ENCODE assay signal across 16 cellular contexts in genomic region chr6:125899726-125900182, GRCh38. TPM values are rescaled to one million over a fixed set of nuclear protein-coding genes. Genes with fewer than 3 reads are reported as not detected.
DNase-seq lines count a peak whose midpoint lies in the region; ATAC-seq, FAIRE-seq and TF ChIP-seq lines count a peak whose summit lies in the region.
"Had no signal": no experiment of that assay in that cellular context is flagged by ENCODE, and none has a peak within 500 bp of the region (broad histone marks: within the 10 kb centered on the region; RNA-seq: fewer than 3 reads in every experiment).

No MANE protein-coding gene starts in this region.

- no peak overlapping the region for H3K14ac ChIP-seq in H9 (ENCODE audit: insufficient read depth, low read length)

- H3K56ac ChIP-seq in H9 (ENCODE audit: insufficient read length, low read depth, low read length) = no peak overlapping the region

- H4K20me1 ChIP-seq in H9 (ENCODE audit: control insufficient read depth, insufficient read depth, insufficient read length) = no peaks in the 10 kb centered on the region
- no peaks in the 10 kb centered on the region for H4K20me1 ChIP-seq in GM12878 (ENCODE audit: control insufficient read depth, insufficient read depth)
- no peaks in the 10 kb centered on the region for H4K20me1 ChIP-seq in HepG2 (ENCODE audit: insufficient read depth, low read length)

- no peaks in the 10 kb centered on the region; a peak in 2 of 7 replicates for H3K36me3 Mint-ChIP-seq in H9 (ENCODE audit: insufficient read depth in 1 of 3, low read depth in 3 of 3)

- no peak overlapping the region for H3K18ac ChIP-seq in H9 (ENCODE audit: insufficient read length, low read depth, low read length)

- H3K9me3 ChIP-seq in H9 (ENCODE audit: control insufficient read depth, low read depth, low read length) = no peaks in the 10 kb centered on the region
- no peaks in the 10 kb centered on the region for H3K9me3 ChIP-seq in GM12878 (replicated peaks; ENCODE audit: control insufficient read depth, insufficient read depth, low read length)
- no peaks in the 10 kb centered on the region for H3K9me3 ChIP-seq in HepG2 (ENCODE audit: low read length)
- H3K9me3 ChIP-seq in adrenal gland (replicated peaks in 1 of 3) = no peaks in the 10 kb centered on the region
- H3K9me3 ChIP-seq: tibial nerve had no signal

- H2BK5ac ChIP-seq in H9 (ENCODE audit: insufficient read length, low read length) = no peak overlapping the region

- H2BK20ac ChIP-seq in H9 (ENCODE audit: low read depth, low read length, poor library complexity, severe bottlenecking) = no peak overlapping the region

- H4K8ac ChIP-seq in H9 (replicated peaks; ENCODE audit: insufficient read length, low read depth, low read length) = no peak overlapping the region

- H3K27ac ChIP-seq in H9 (ENCODE audit: insufficient read length, low read depth, low read length) (no peak overlapping the region), GM12878 (ENCODE audit: control insufficient read depth, insufficient read depth) (no peak overlapping the region), HepG2 (ENCODE audit: extremely low read length, insufficient read depth, low read length) (peak overlapping the region; percentile 81), adrenal gland (no peak overlapping the region)
- H3K27ac ChIP-seq: tibial nerve had no signal

- H2BK12ac ChIP-seq in H9 (ENCODE audit: insufficient read length, low read depth, low read length) = no peak overlapping the region

- no peak overlapping the region for H3K23ac ChIP-seq in H9 (ENCODE audit: insufficient read length, low read depth, low read length)

- H3K79me2 ChIP-seq in H9 (ENCODE audit: insufficient read depth, low read length) = no peaks in the 10 kb centered on the region
- H3K79me2 ChIP-seq in GM12878 (ENCODE audit: control insufficient read depth, insufficient read depth, low read length) = no peaks in the 10 kb centered on the region
- no peaks in the 10 kb centered on the region for H3K79me2 ChIP-seq in HepG2 (ENCODE audit: insufficient read depth, low read length)

- peak; percentile 51 for DNase-seq in ACHN
- peak; percentile 32 for DNase-seq in H9
- no peak for DNase-seq in GM12878 (ENCODE audit: low read depth, low spot score)
- peak; percentile 86 for DNase-seq in HepG2 (ENCODE audit: low spot score)
- no peak for DNase-seq in adrenal gland
- DNase-seq in GM19238 (ENCODE audit: insufficient read length, low spot score) = no peak
- no peak for DNase-seq in SK-N-DZ (ENCODE audit: low spot score)
- no peak for DNase-seq in NCI-H2196 treated with DMSO at 0.1 percent for 48 hours (lab: John Stamatoyannopoulos, UW; ENCODE audit: unreplicated experiment)
- DNase-seq: activated CD4-positive, alpha-beta memory T cell treated with anti-CD3 and anti-CD28 coated beads, Interleukin-2, amount 10 ng/mL, durations not matched to agents 7 days and 5 days; NCI-H1694; NCI-H526 treated with DMSO at 0.1 percent for 48 hours; occipital lobe had no signal

- H4K5ac ChIP-seq in H9 (ENCODE audit: insufficient read length, low read depth, low read length) = no peak overlapping the region

- H3K4me1 ChIP-seq in H9 (ENCODE audit: insufficient read depth, low read length) = no peaks in the 10 kb centered on the region
- H3K4me1 ChIP-seq in GM12878 (ENCODE audit: control insufficient read depth, insufficient read depth, low read length) = no peaks in the 10 kb centered on the region
- H3K4me1 ChIP-seq in HepG2 (ENCODE audit: insufficient read depth, low read length) = peaks cover 53% of the 10 kb centered on the region
- peaks cover 4% of the 10 kb centered on the region in 2 donors for H3K4me1 ChIP-seq in adrenal gland (replicated peaks in 1 of 2)
- H3K4me1 ChIP-seq: tibial nerve had no signal

- TF ChIP-seq RAD21 in GM12878 (IDR thresholded peaks at IDR 0.05; ENCODE audit: insufficient read depth, low read depth, low read length) (no peak), HepG2 (CRISPR knock-in tag; IDR thresholded peaks at IDR 0.05) (no peak)

- no peaks in the 10 kb centered on the region for H3K23me2 ChIP-seq in H9 (ENCODE audit: insufficient read length, low read depth, low read length, poor library complexity, severe bottlenecking)

- no peak overlapping the region for H2BK15ac ChIP-seq in H9 (ENCODE audit: low read depth, low read length)

- no peaks in the 10 kb centered on the region for H3K27me3 ChIP-seq in H9 (ENCODE audit: insufficient read depth, low read length)
- no peaks in the 10 kb centered on the region for H3K27me3 ChIP-seq in GM12878 (replicated peaks in 1 of 2; ENCODE audit: control insufficient read depth in 2 of 2, insufficient read depth in 2 of 2, low read length in 1 of 2)
- no peaks in the 10 kb centered on the region for H3K27me3 ChIP-seq in HepG2 (ENCODE audit: control insufficient read depth in 1 of 2, insufficient read depth in 2 of 2, low read length in 2 of 2)
- H3K27me3 ChIP-seq in adrenal gland = no peaks in the 10 kb centered on the region
- H3K27me3 ChIP-seq: tibial nerve had no signal

- TF ChIP-seq POLR2A in GM12878 (IDR thresholded peaks at IDR 0.05; ENCODE audit: low read depth, low read length) (no peak), HepG2 (IDR thresholded peaks at IDR 0.05; ENCODE audit: insufficient read depth in 1 of 2, low read depth in 2 of 2, low read length in 2 of 2) (peak; percentile 54 to 56; a peak in 3 of 4 replicates), adrenal gland (IDR thresholded peaks at IDR 0.05) (no peak)

- FAIRE-seq in GM12878 (lab: Jason Lieb, UNC) (no peak), HepG2 (lab: Jason Lieb, UNC) (peak; percentile 80)

- TF ChIP-seq CTCF in H9 (conservative IDR thresholded peaks at IDR 0.05) (peak; percentile 42), GM12878 (IDR thresholded peaks at IDR 0.05 in 2 of 3, conservative IDR thresholded peaks at IDR 0.05 in 1 of 3; ENCODE audit: control insufficient read depth in 2 of 3, extremely low read depth in 1 of 3, insufficient read depth in 1 of 3, low read depth in 3 of 3, low read length in 3 of 3) (no peak), HepG2 (CRISPR knock-in tag; IDR thresholded peaks at IDR 0.05) (peak; percentile 48), adrenal gland (IDR thresholded peaks at IDR 0.05) (no peak)

- H3K4me3 ChIP-seq in GM12878 (no peak overlapping the region), HepG2 (replicated peaks in 1 of 3; ENCODE audit: insufficient read depth in 1 of 3, low read depth in 2 of 3, low read length in 3 of 3) (peak overlapping the region; percentile 39 to 59 (median 56); a peak in 4 of 6 replicates), adrenal gland (no peak overlapping the region)
- H3K4me3 ChIP-seq: tibial nerve had no signal

- H3K4me3 Mint-ChIP-seq in H9 = no peak overlapping the region
- H3K4me3 Mint-ChIP-seq: activated CD4-positive, alpha-beta memory T cell treated with anti-CD3 and anti-CD28 coated beads, Interleukin-2, amount 10 ng/mL, durations not matched to agents 7 days and 5 days; central memory CD8-positive, alpha-beta T cell; mesothelial cell of epicardium had no signal

- no peak overlapping the region for H2BK120ac ChIP-seq in H9 (ENCODE audit: low read depth, low read length, poor library complexity, severe bottlenecking)

- peak; percentile 39; the same call in 2 of the 3 replicates for ATAC-seq in GM12878
- ATAC-seq in HepG2 = peak; percentile 99
- ATAC-seq: SK-N-SH treated with all-trans-retinoic acid at 6 μM for 48 hours had no signal

- SMC1A ChIA-PET in GM12878 (lab: Charles Lee; ENCODE audit: uncharacterized antibody, unreplicated experiment) = interaction anchor here (0.6 to 2.2 kb wide), 15 partner anchors 8 to 121 kb away, joined by 3 to 11 read pairs (median 3); no protein-coding TSS in a partner anchor

- no peak overlapping the region for H3K4me2 ChIP-seq in H9 (ENCODE audit: insufficient read depth, insufficient read length, low read length)
- no peak overlapping the region for H3K4me2 ChIP-seq in GM12878 (ENCODE audit: control insufficient read depth, insufficient read depth)
- peak overlapping the region; percentile 88 for H3K4me2 ChIP-seq in HepG2 (ENCODE audit: low read depth, low read length)

- H3K4me1 Mint-ChIP-seq in H9 = peaks cover 0 to 4% of the 10 kb centered on the region in 2 experiments; a peak in 2 of 4 replicates
- H3K4me1 Mint-ChIP-seq: central memory CD8-positive, alpha-beta T cell; mesothelial cell of epicardium had no signal

- CTCF ChIA-PET in GM12878 (lab: Yijun Ruan, JAX) (interaction anchor here (0.7 to 6.0 kb wide), 11 partner anchors 9 to 118 kb away, joined by 3 to 30 read pairs (median 4); partner anchors contain the start of gene HINT3), HepG2 (lab: Yijun Ruan, JAX; ENCODE audit: low intra/inter-chr PET ratio, low total read pairs) (interaction anchor here (0.8 to 2.1 kb wide), 2 partner anchors 53 to 57 kb away, joined by 3 to 7 read pairs; partner anchors contain the start of gene HINT3)

- H3K9ac ChIP-seq in H9 (ENCODE audit: extremely low read depth, insufficient read length, low read length) = no peak overlapping the region
- H3K9ac ChIP-seq in GM12878 (ENCODE audit: control insufficient read depth, insufficient read depth, low read length) = no peak overlapping the region
- peak overlapping the region; percentile 58 for H3K9ac ChIP-seq in HepG2 (ENCODE audit: insufficient read depth, low read depth, low read length)

- no TSS peak for BruUV-seq in GM12878 (replicated peaks; lab: Mats Ljungman, UMichigan)
- BruUV-seq in HepG2 (replicated peaks; lab: Mats Ljungman, UMichigan) = no TSS peak

- H2AFZ ChIP-seq in H9 (ENCODE audit: low read length) = no peak overlapping the region
- H2AFZ ChIP-seq in GM12878 (ENCODE audit: control insufficient read depth, low read depth, low read length) = no peak overlapping the region
- H2AFZ ChIP-seq in HepG2 (ENCODE audit: low read length) = peak overlapping the region; percentile 82

- POLR2A ChIA-PET in GM12878 (lab: Charles Lee) = interaction anchor here (0.8 to 1.8 kb wide), 3 partner anchors 15 to 109 kb away, joined by 3 to 6 read pairs (median 6); partner anchors contain the start of gene NCOA7
- POLR2A ChIA-PET in HepG2 (lab: Yijun Ruan, JAX) = interaction anchor here (0.9 to 2.6 kb wide), 13 partner anchors 11 to 119 kb away, joined by 3 to 27 read pairs (median 6); partner anchors contain the start of genes HINT3, NCOA7 and TRMT11

- H3K4ac ChIP-seq in H9 (ENCODE audit: low read depth, low read length) = no peak overlapping the region

- no peaks in the 10 kb centered on the region for H3K27me3 Mint-ChIP-seq in H9 (ENCODE audit: low read depth)
- H3K27me3 Mint-ChIP-seq: activated CD4-positive, alpha-beta memory T cell treated with anti-CD3 and anti-CD28 coated beads, Interleukin-2, amount 10 ng/mL, durations not matched to agents 7 days and 5 days; central memory CD8-positive, alpha-beta T cell had no signal

- intact Hi-C loops in GM12878 (cut with micrococcal nuclease; ENCODE audit: unreplicated experiment) = no loop called here
- intact Hi-C loops in HepG2 (cut with micrococcal nuclease; ENCODE audit: unreplicated experiment) = no loop called here
- intact Hi-C loops in adrenal gland (cut with DNase I) = loop anchor here in 1 of 2 donors (2.0 kb wide), 1 partner anchor 25 kb away; no protein-coding TSS in a partner anchor

- peaks cover 0 to 5% of the 10 kb centered on the region in 2 experiments; a peak in 2 of 4 replicates for H3K36me3 ChIP-seq in GM12878 (ENCODE audit: control insufficient read depth in 2 of 2, insufficient read depth in 2 of 2, low read length in 1 of 2)
- H3K36me3 ChIP-seq in HepG2 (replicated peaks in 1 of 2; ENCODE audit: control insufficient read depth in 1 of 2, insufficient read depth in 2 of 2, low read length in 2 of 2) = peaks cover 3 to 6% of the 10 kb centered on the region in 2 experiments; a peak in 2 of 5 replicates
- peaks cover 0 to 54% of the 10 kb centered on the region in 2 donors for H3K36me3 ChIP-seq in adrenal gland (replicated peaks in 1 of 2)

- no peaks in the 10 kb centered on the region for H3K9me3 Mint-ChIP-seq in H9
- H3K9me3 Mint-ChIP-seq: activated CD4-positive, alpha-beta memory T cell treated with anti-CD3 and anti-CD28 coated beads, Interleukin-2, amount 10 ng/mL, durations not matched to agents 7 days and 5 days; central memory CD8-positive, alpha-beta T cell had no signal

- H2AK5ac ChIP-seq in H9 (ENCODE audit: insufficient read length, low read length) = no peak overlapping the region

- no peak overlapping the region for H4K91ac ChIP-seq in H9 (ENCODE audit: insufficient read length, low read depth, low read length)

- RAD21 ChIA-PET in GM12878 (lab: Charles Lee; ENCODE audit: unreplicated experiment) = interaction anchor here (0.8 to 2.6 kb wide), 9 partner anchors 10 to 119 kb away, joined by 3 to 12 read pairs (median 4); partner anchors contain the start of genes HINT3 and NCOA7

- H3K79me1 ChIP-seq in H9 (ENCODE audit: insufficient read depth, low read depth, low read length, poor library complexity, severe bottlenecking) = no peaks in the 10 kb centered on the region

- no peak overlapping the region for H3T11ph ChIP-seq in H9 (ENCODE audit: low read length)

- in situ Hi-C loops in ACHN (cut with HindIII; ENCODE audit: low pct_ligation_motif_present, low pct_unique_long_range_greater_than_20kb, low sequenced_read_pairs) = no loop called here
- in situ Hi-C loops in GM12878 (cut with MboI) = no loop called here
- in situ Hi-C loops in HepG2 (cut with HindIII; ENCODE audit: extremely low pct_ligation_motif_present, low pct_unique_long_range_greater_than_20kb) = no loop called here

- peak overlapping the region in 1 of 3 experiments; percentile 75; a peak in 3 of 7 replicates for H3K27ac Mint-ChIP-seq in H9
- H3K27ac Mint-ChIP-seq: activated CD4-positive, alpha-beta memory T cell treated with anti-CD3 and anti-CD28 coated beads, Interleukin-2, amount 10 ng/mL, durations not matched to agents 7 days and 5 days; mesothelial cell of epicardium had no signal

- TF ChIP-seq EP300 in GM12878 (IDR thresholded peaks at IDR 0.05; ENCODE audit: borderline replicate concordance in 1 of 2, control insufficient read depth in 1 of 2, low read depth in 2 of 2, low read length in 2 of 2) (no peak), HepG2 (IDR thresholded peaks at IDR 0.05; ENCODE audit: low read depth in 2 of 2, low read length in 2 of 2) (peak in 1 of 2 experiments; percentile 58; a peak in 1 of 4 replicates), HepG2 (CRISPR knock-in tag; IDR thresholded peaks at IDR 0.05; ENCODE audit: borderline replicate concordance) (no peak)

- WGBS in H9 (ENCODE audit: extremely low coverage, insufficient read length, low lambda C conversion rate) = no CpG with 5 or more reads among the region's 2 CpGs
- WGBS in GM12878 (ENCODE audit: insufficient coverage, insufficient replicate concordance, low lambda C conversion rate, missing lambda C conversion rate) = 50% methylated on average over 2 of the region's 2 CpGs
- 6% methylated on average over 2 of the region's 2 CpGs for WGBS in HepG2 (ENCODE audit: low lambda C conversion rate)
- 67 to 91% (median 69%) methylated on average over 2 of the region's 2 CpGs for WGBS in adrenal gland, 4 donors

RNA-seq across cellular contexts. Expression of gene HINT3, which starts 56.8 kb away (rescaled TPM):
- 11.5 and 11.7 TPM in 2 replicates for total RNA-seq in H9 (2021)
- 5.9 and 7.0 TPM in 2 replicates for total RNA-seq in GM12878 (2013; cell fraction: nucleolus; rRNA removed)
- total RNA-seq in GM12878 (2014; rRNA removed) = 7.7 and 9.2 TPM in 2 replicates
- total RNA-seq in GM12878 (2014; rRNA removed; fragmentation: Illumina TruSeq; extraction: Trizol) = 9.1 and 9.3 TPM in 2 replicates
- total RNA-seq in GM12878 (2021) = 6.6 and 7.0 TPM in 2 replicates
- 3.3 TPM for polyA plus RNA-seq in GM12878 (2011; ENCODE audit: low read depth)
- 3.6 and 5.0 TPM in 2 replicates for polyA plus RNA-seq in GM12878 (2011; rRNA removed)
- 2.4 and 3.0 TPM in 2 replicates for polyA plus RNA-seq in GM12878 (2011; cell fraction: cytosol; rRNA removed)
- polyA plus RNA-seq in GM12878 (2011; cell fraction: nucleus; rRNA removed) = 1.2 and 1.6 TPM in 2 replicates
- polyA plus RNA-seq in GM12878 (2012) = 8.8 and 9.1 TPM in 2 replicates
- polyA plus RNA-seq in GM12878 (2014; fragmentation: Illumina TruSeq; extraction: Trizol) = 7.1 and 9.3 TPM in 2 replicates
- 1 to 10 TPM in 1 of 2 experiments, under 1 TPM in 1; 0.72 to 1.4 TPM for polyA plus RNA-seq in GM12878 (2014; fragmentation: Nextera tagmentation; extraction: Ambion mirVana)
- polyA plus RNA-seq in GM12878 (2014; rRNA removed) = 4.1 TPM in 2 replicates
- 1 to 10 TPM; 5.2 to 5.7 TPM for polyA plus RNA-seq in GM12878 (2016; fragmentation: Nextera tagmentation; extraction: Ambion mirVana)
- polyA minus RNA-seq in GM12878 (2011; rRNA and poly(A)+ RNA removed) = 1.2 and 1.8 TPM in 2 replicates
- polyA minus RNA-seq in GM12878 (2011; cell fraction: cytosol; rRNA and poly(A)+ RNA removed) = 1.7 and 1.9 TPM in 2 replicates
- 0.85 and 1.7 TPM in 2 replicates for polyA minus RNA-seq in GM12878 (2011; cell fraction: nucleus; rRNA and poly(A)+ RNA removed)
- total RNA-seq in HepG2 (2016; rRNA removed; fragmentation: Illumina TruSeq; extraction: Trizol) = 22.8 and 33.0 TPM in 2 replicates
- 4.3 and 5.0 TPM in 2 replicates for total RNA-seq in HepG2 (2016; cell fraction: cytosol; rRNA removed; fragmentation: Illumina TruSeq; extraction: Trizol; ENCODE audit: low read depth)
- 22.7 and 34.5 TPM in 2 replicates for total RNA-seq in HepG2 (2016; cell fraction: insoluble cytoplasmic fraction; rRNA removed; fragmentation: Illumina TruSeq; extraction: Trizol)
- 19.5 and 20.3 TPM in 2 replicates for total RNA-seq in HepG2 (2016; cell fraction: membrane; rRNA removed; fragmentation: Illumina TruSeq; extraction: Trizol)
- total RNA-seq in HepG2 (2016; cell fraction: nucleus; rRNA removed; fragmentation: Illumina TruSeq; extraction: Trizol) = 11.8 and 12.4 TPM in 2 replicates
- 2.8 and 3.1 TPM in 2 replicates for polyA plus RNA-seq in HepG2 (2011; rRNA removed)
- polyA plus RNA-seq in HepG2 (2011; cell fraction: cytosol; rRNA removed) = 2.5 TPM in 2 replicates
- 1.3 and 1.6 TPM in 2 replicates for polyA plus RNA-seq in HepG2 (2011; cell fraction: nucleus; rRNA removed)
- polyA plus RNA-seq in HepG2 (2012) = 15.9 and 22.1 TPM in 2 replicates
- polyA plus RNA-seq in HepG2 (2016; cell fraction: cytosol; fragmentation: Illumina TruSeq; extraction: Trizol; ENCODE audit: low read depth) = 4.2 and 5.7 TPM in 2 replicates
- 32.2 and 38.6 TPM in 2 replicates for polyA plus RNA-seq in HepG2 (2016; cell fraction: insoluble cytoplasmic fraction; fragmentation: Illumina TruSeq; extraction: Trizol; ENCODE audit: low read depth)
- polyA plus RNA-seq in HepG2 (2016; cell fraction: membrane; fragmentation: Illumina TruSeq; extraction: Trizol; ENCODE audit: low read depth) = 14.3 and 16.1 TPM in 2 replicates
- 12.5 and 13.2 TPM in 2 replicates for polyA plus RNA-seq in HepG2 (2016; cell fraction: nucleus; fragmentation: Illumina TruSeq; extraction: Trizol; ENCODE audit: insufficient read depth, low read depth)
- polyA minus RNA-seq in HepG2 (2011; rRNA and poly(A)+ RNA removed; ENCODE audit: low replicate concordance) = 1.3 and 3.6 TPM in 2 replicates
- 9.3 and 9.5 TPM in 2 replicates for polyA minus RNA-seq in HepG2 (2011; cell fraction: cytosol; rRNA and poly(A)+ RNA removed)
- polyA minus RNA-seq in HepG2 (2011; cell fraction: nucleus; rRNA and poly(A)+ RNA removed) = 4.5 and 5.8 TPM in 2 replicates
- total RNA-seq in adrenal gland = 10 to 100 TPM; 23.4 to 39.3 (median 30.9) TPM
- 10 to 100 TPM in 1 of 3 donors, 1 to 10 TPM in 2; 4.7 to 40.6 (median 7.7) TPM for polyA plus RNA-seq in adrenal gland
- polyA plus RNA-seq in SK-N-DZ (2014; cell fraction: cytosol; rRNA removed) = 20.8 and 20.9 TPM in 2 replicates
- polyA plus RNA-seq in SK-N-DZ (2014; cell fraction: nucleus; rRNA removed) = 3.4 and 5.3 TPM in 2 replicates

Comparison
In these comparisons a context has a peak if more than half of its experiments do, and no peak if none do; other contexts are left out.
1. DNase-seq: peak in ACHN (single experiment), H9 (single experiment) and HepG2 (single experiment); none in GM12878 (single experiment), adrenal gland (0 of 7), GM19238 (single experiment), SK-N-DZ (single experiment) and NCI-H2196 treated with DMSO at 0.1 percent for 48 hours (single experiment).
2. CTCF ChIP-seq: peak in H9 (single experiment) and HepG2 (single experiment); none in GM12878 (0 of 3) and adrenal gland (0 of 6).
3. H3K4me3 ChIP-seq: peak in HepG2 (3 of 3); none in GM12878 (single experiment) and adrenal gland (0 of 4).
4. POLR2A ChIP-seq: peak in HepG2 (2 of 2); none in GM12878 (single experiment) and adrenal gland (0 of 2).